ENCODE assay signal across 1 cellular context in genomic region chr7:30159698-30160143, GRCh38.
TF ChIP-seq lines count a peak whose summit lies in the region.

No MANE protein-coding gene starts in this region.

TF ChIP-seq in HepG2, 621 proteins besides CTCF, POLR2A, EP300 and RAD21 (continued from another document and continues in another):
- TF ChIP-seq RERE (CRISPR knock-in tag; IDR thresholded peaks at IDR 0.05; ENCODE audit: low read depth) (no peak), GMEB2 (CRISPR knock-in tag; IDR thresholded peaks at IDR 0.05; ENCODE audit: low read depth) (no peak), LRRFIP1 (CRISPR knock-in tag; conservative IDR thresholded peaks at IDR 0.05) (no peak), ZNF234 (CRISPR knock-in tag; conservative IDR thresholded peaks at IDR 0.05) (no peak), MIER2 (CRISPR knock-in tag; IDR thresholded peaks at IDR 0.05) (peak; percentile 36; the same call in 1 of the 2 replicates), BRD4 (CRISPR knock-in tag; IDR thresholded peaks at IDR 0.05) (no peak), DMTF1 (CRISPR knock-in tag; IDR thresholded peaks at IDR 0.05) (no peak), NCOA2 (CRISPR knock-in tag; IDR thresholded peaks at IDR 0.05) (0 out of 2 replicates have a peak, but pooled peaks have one; percentile 12), HNF4A (CRISPR knock-in tag; IDR thresholded peaks at IDR 0.05) (peak; percentile 73), E2F5 (CRISPR knock-in tag; conservative IDR thresholded peaks at IDR 0.05) (no peak), CEBPZ (IDR thresholded peaks at IDR 0.05; ENCODE audit: low read length) (no peak), ZNF350 (CRISPR knock-in tag; IDR thresholded peaks at IDR 0.05; ENCODE audit: borderline replicate concordance, low read depth) (0 out of 2 replicates have a peak, but pooled peaks have one; percentile 23), SRSF1 (optimal IDR thresholded peaks at IDR 0.05; ENCODE audit: low read depth, low read length) (no peak), ZNF678 (CRISPR knock-in tag; IDR thresholded peaks at IDR 0.05) (no peak), BCL6 (CRISPR knock-in tag; IDR thresholded peaks at IDR 0.05) (peak; percentile 76), HCFC1 (IDR thresholded peaks at IDR 0.05; ENCODE audit: low read depth, low read length) (no peak), MBNL3 (CRISPR knock-in tag; conservative IDR thresholded peaks at IDR 0.05) (no peak), HNF1B (CRISPR knock-in tag; IDR thresholded peaks at IDR 0.05) (no peak), PRDM4 (CRISPR knock-in tag; IDR thresholded peaks at IDR 0.05; ENCODE audit: borderline replicate concordance) (no peak), GTF3A (CRISPR knock-in tag; conservative IDR thresholded peaks at IDR 0.05) (no peak), ZFP62 (CRISPR knock-in tag; IDR thresholded peaks at IDR 0.05) (no peak), XRCC5 (optimal IDR thresholded peaks at IDR 0.05; ENCODE audit: low read length) (no peak), JDP2 (CRISPR knock-in tag; IDR thresholded peaks at IDR 0.05; ENCODE audit: borderline replicate concordance) (no peak), KDM6A (CRISPR knock-in tag; IDR thresholded peaks at IDR 0.05; ENCODE audit: low read depth) (no peak), STAG1 (CRISPR knock-in tag; IDR thresholded peaks at IDR 0.05) (peak; percentile 32; the same call in 1 of the 2 replicates), ZNF574 (CRISPR knock-in tag; IDR thresholded peaks at IDR 0.05) (0 out of 2 replicates have a peak, but pooled peaks have one; percentile 34), ZNF282 (IDR thresholded peaks at IDR 0.05; ENCODE audit: partially characterized antibody) (no peak), SMC3 (IDR thresholded peaks at IDR 0.05; ENCODE audit: low read length) (peak; percentile 21; the same call in 1 of the 2 replicates), CREM (IDR thresholded peaks at IDR 0.05) (no peak), CREM (CRISPR knock-in tag; IDR thresholded peaks at IDR 0.05) (no peak), ZMAT3 (CRISPR knock-in tag; conservative IDR thresholded peaks at IDR 0.05) (no peak), SOX13 (IDR thresholded peaks at IDR 0.05) (no peak), SOX13 (CRISPR knock-in tag; conservative IDR thresholded peaks at IDR 0.05 in 1 of 2, IDR thresholded peaks at IDR 0.05 in 1 of 2) (peak in 1 of 2 experiments; percentile 54; a peak in 2 of 4 replicates), IKZF4 (CRISPR knock-in tag; IDR thresholded peaks at IDR 0.05; ENCODE audit: borderline replicate concordance, low read depth, not compliant biosample characterization) (no peak), ZKSCAN8 (CRISPR knock-in tag; IDR thresholded peaks at IDR 0.05; ENCODE audit: borderline replicate concordance) (no peak)
